Comparison of ENCODE assay signal across 9 cellular contexts in genomic region chr11:122505304-122506006, GRCh38.
A peak's percentile ranks its signal among the peaks of the same experiment; 100 is the strongest.
DNase-seq lines count a peak whose midpoint lies in the region; ATAC-seq, FAIRE-seq and TF ChIP-seq lines count a peak whose summit lies in the region.
"Had no signal": no experiment of that assay in that cellular context is flagged by ENCODE, and none has a peak within 500 bp of the region (broad histone marks: within the 10 kb centered on the region; RNA-seq: fewer than 3 reads in every experiment).

No MANE protein-coding gene starts in this region.

- H3K4me2 ChIP-seq in KMS-11: no peak overlapping the region

- no peaks in the 10 kb centered on the region for H3K36me3 Mint-ChIP-seq in CD8-positive, alpha-beta T cell
- no peaks in the 10 kb centered on the region for H3K36me3 Mint-ChIP-seq in osteocyte (ENCODE audit: unreplicated experiment)

- no peaks in the 10 kb centered on the region for H3K9me3 Mint-ChIP-seq in CD8-positive, alpha-beta T cell
- no peaks in the 10 kb centered on the region for H3K9me3 Mint-ChIP-seq in osteocyte (ENCODE audit: unreplicated experiment)
- H3K9me3 Mint-ChIP-seq: activated B cell treated with CpG ODN at 0.5 μM for 24 hours had no signal

- H3K4me1 ChIP-seq in CD8-positive, alpha-beta T cell (ENCODE audit: insufficient read depth, low read length): no peaks in the 10 kb centered on the region
- H3K4me1 ChIP-seq in KMS-11 (ENCODE audit: low read depth, poor library complexity, severe bottlenecking): no peaks in the 10 kb centered on the region

- H3K9ac ChIP-seq in KMS-11: no peak overlapping the region

- H3K27me3 ChIP-seq in CD8-positive, alpha-beta T cell (ENCODE audit: insufficient read depth, low read length): no peaks in the 10 kb centered on the region
- no peaks in the 10 kb centered on the region for H3K27me3 ChIP-seq in KMS-11 (ENCODE audit: insufficient read depth, low read depth)

- no peak overlapping the region for H3K4me3 Mint-ChIP-seq in CD8-positive, alpha-beta T cell
- no peak overlapping the region for H3K4me3 Mint-ChIP-seq in osteocyte (ENCODE audit: unreplicated experiment)
- H3K4me3 Mint-ChIP-seq: activated B cell treated with CpG ODN at 0.5 μM for 24 hours had no signal

- no peaks in the 10 kb centered on the region for H3K36me3 ChIP-seq in CD8-positive, alpha-beta T cell (ENCODE audit: insufficient read depth, low read length)
- no peaks in the 10 kb centered on the region for H3K36me3 ChIP-seq in KMS-11 (ENCODE audit: insufficient read depth)

- peak; percentile 44 for FAIRE-seq in urothelium cell line (lab: Jason Lieb, UNC)

- H3K27ac ChIP-seq in CD8-positive, alpha-beta T cell (ENCODE audit: low read depth, low read length): no peak overlapping the region
- H3K27ac ChIP-seq in KMS-11: no peak overlapping the region

- TF ChIP-seq CTCF in CD8-positive, alpha-beta T cell (IDR thresholded peaks at IDR 0.05): peak; percentile 39
- peak; percentile 59 for TF ChIP-seq CTCF in KMS-11 (conservative IDR thresholded peaks at IDR 0.05; ENCODE audit: low read depth, low read length)
- peak; percentile 94 for TF ChIP-seq CTCF in osteocyte (IDR thresholded peaks at IDR 0.05)

- no peaks in the 10 kb centered on the region for H3K4me1 Mint-ChIP-seq in CD8-positive, alpha-beta T cell (ENCODE audit: low read depth)
- peaks cover 4% of the 10 kb centered on the region for H3K4me1 Mint-ChIP-seq in osteocyte (ENCODE audit: unreplicated experiment)
- H3K4me1 Mint-ChIP-seq: activated B cell treated with CpG ODN at 0.5 μM for 24 hours had no signal

- no peak overlapping the region for H3K4me3 ChIP-seq in CD8-positive, alpha-beta T cell (ENCODE audit: low read depth, low read length)
- no peak overlapping the region for H3K4me3 ChIP-seq in KMS-11 (IDR thresholded peaks at IDR 0.05; ENCODE audit: insufficient read depth, low read depth, low read length)

- H3K27ac Mint-ChIP-seq in CD8-positive, alpha-beta T cell: no peak overlapping the region
- H3K27ac Mint-ChIP-seq in osteocyte (ENCODE audit: unreplicated experiment): no peak overlapping the region
- H3K27ac Mint-ChIP-seq: activated B cell treated with CpG ODN at 0.5 μM for 24 hours had no signal

- DNase-seq in CD8-positive, alpha-beta T cell: peak in 6 of 7 experiments; percentile 4 to 50 (median 30)
- DNase-seq in RPMI7951 (ENCODE audit: low read depth) (peak; percentile 90), glomerular visceral epithelial cell (ENCODE audit: extremely low spot score) (peak; percentile 61), osteocyte (ENCODE audit: extremely low spot score, unreplicated experiment) (peak; percentile 92), urothelium cell line (ENCODE audit: low spot score) (peak; percentile 73)
- peak; percentile 33 for DNase-seq in activated naive CD4-positive, alpha-beta T cell treated with Interleukin-2 at 50 U/mL for 16 hours
- DNase-seq: activated B cell treated with CpG ODN at 0.5 μM for 24 hours had no signal

- ATAC-seq in CD8-positive, alpha-beta T cell: no peak
- ATAC-seq in GM19467 (IDR thresholded peaks at IDR 0.05; ENCODE audit: unreplicated experiment): peak; percentile 80

- no peaks in the 10 kb centered on the region for H3K9me3 ChIP-seq in CD8-positive, alpha-beta T cell (ENCODE audit: low read length)

- intact Hi-C loops in CD8-positive, alpha-beta T cell (cut with DNase I, micrococcal nuclease): loop anchor here (1.0 to 10.0 kb wide), 2 partner anchors 850 to 1261 kb away; no protein-coding TSS in a partner anchor

- H3K79me2 ChIP-seq in KMS-11 (ENCODE audit: insufficient read depth, low read depth): no peaks in the 10 kb centered on the region

- no peak overlapping the region; the same call in 1 of the 2 replicates for H2AFZ ChIP-seq in KMS-11 (ENCODE audit: low read depth)

- POLR2A ChIA-PET in CD8-positive, alpha-beta T cell (lab: Charles Lee): no interaction called here

- peaks cover 34% of the 10 kb centered on the region for H3K27me3 Mint-ChIP-seq in CD8-positive, alpha-beta T cell (ENCODE audit: low read depth)
- H3K27me3 Mint-ChIP-seq in osteocyte (ENCODE audit: unreplicated experiment): peaks cover 32% of the 10 kb centered on the region

- CTCF ChIA-PET in CD8-positive, alpha-beta T cell (lab: Charles Lee): interaction anchor here (0.7 to 1.5 kb wide), 4 partner anchors 9 to 851 kb away, joined by 3 to 5 read pairs (median 4); no protein-coding TSS in a partner anchor

- H4K20me1 ChIP-seq in KMS-11 (ENCODE audit: insufficient read depth): no peaks in the 10 kb centered on the region

Comparison
In these comparisons a context has a peak if more than half of its experiments do, and no peak if none do; other contexts are left out.
1. DNase-seq: peak in every context shown above with its lines; median percentile 92 in osteocyte; 90 in RPMI7951; 73 in urothelium cell line; 61 in glomerular visceral epithelial cell; 33 in activated naive CD4-positive, alpha-beta T cell treated with Interleukin-2 at 50 U/mL for 16 hours; 30 in CD8-positive, alpha-beta T cell.
2. CTCF ChIP-seq: peak in every context shown above with its lines; median percentile 94 in osteocyte; 59 in KMS-11; 39 in CD8-positive, alpha-beta T cell.